In the genomic region with DNA sequence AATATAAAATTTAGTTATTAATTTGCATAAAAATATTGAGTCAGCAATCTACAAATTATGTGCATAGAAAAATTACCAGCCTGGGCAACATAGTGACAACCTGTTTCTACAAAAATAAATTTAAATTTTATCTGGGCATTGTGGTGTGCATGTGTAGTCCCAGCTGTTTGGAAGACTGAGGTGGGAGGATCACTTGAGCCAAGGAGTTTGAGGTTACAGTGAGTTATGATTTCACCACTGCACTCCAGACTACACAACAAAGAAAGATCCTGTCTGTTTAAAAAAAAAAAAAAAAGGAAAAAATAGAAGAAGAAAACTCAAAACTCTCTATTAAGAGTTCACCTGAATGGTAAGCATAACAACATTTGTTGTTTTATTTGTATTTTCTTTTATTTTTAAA, we compare ENCODE assay signal across 23 cellular contexts.
DNase-seq lines count a peak whose midpoint lies in the region; ATAC-seq and TF ChIP-seq lines count a peak whose summit lies in the region.
"Had no signal": no experiment of that assay in that cellular context is flagged by ENCODE, and none has a peak within 500 bp of the region (broad histone marks: within the 10 kb centered on the region; RNA-seq: fewer than 3 reads in every experiment).

No MANE protein-coding gene starts in this region.

- no peaks in the 10 kb centered on the region for H3K9me3 ChIP-seq in HAP-1
- H3K9me3 ChIP-seq: BE2C, SJSA1 had no signal

- DNase-seq in NCI-H2171 treated with DMSO at 0.1 percent for 48 hours (lab: John Stamatoyannopoulos, UW) = peak; percentile 44
- no peak for DNase-seq in NCI-H2171 (lab: John Stamatoyannopoulos, UW)
- DNase-seq in LHCN-M2 (ENCODE audit: low read depth) = peak; percentile 52
- DNase-seq in cardiac fibroblast (ENCODE audit: low read depth in 2 of 2) = peak; percentile 16 to 56
- DNase-seq in myocyte (ENCODE audit: low read depth) = peak; percentile 71
- DNase-seq in HAP-1 (ENCODE audit: low spot score in 2 of 2) = no peak
- no peak for DNase-seq in left lobe of liver (ENCODE audit: low spot score)
- DNase-seq: BE2C; Calu3; CD8-positive, alpha-beta memory T cell; DMS153; Kasumi-1; MM.1S; NCI-H1694; NCI-H2029 treated with DMSO at 0.1 percent for 48 hours; NCI-H446; NCI-H774; PC-9; Right ventricle myocardium superior had no signal

- no peaks in the 10 kb centered on the region for H3K27me3 ChIP-seq in HAP-1 (ENCODE audit: low read depth)
- H3K27me3 ChIP-seq: BE2C, SJSA1 had no signal

- no peak overlapping the region for H3K4me3 ChIP-seq in cardiac fibroblast (replicated peaks in 1 of 2; ENCODE audit: low read depth in 2 of 2, low read length in 2 of 2)
- no peak overlapping the region for H3K4me3 ChIP-seq in HAP-1
- H3K4me3 ChIP-seq: K562, PC-9, SJSA1 had no signal

- no peaks in the 10 kb centered on the region for H3K36me3 ChIP-seq in HAP-1 (replicated peaks)
- H3K36me3 ChIP-seq: BE2C, SJSA1 had no signal

- ATAC-seq in left lobe of liver (no peak), HG02623 (IDR thresholded peaks at IDR 0.05; ENCODE audit: unreplicated experiment) (no peak)
- ATAC-seq: HepG2, K562 had no signal

- in situ Hi-C loops in HAP-1 (cut with MboI; ENCODE audit: low sequenced_read_pairs) = no loop called here

- TF ChIP-seq CTCF in cardiac fibroblast (IDR thresholded peaks at IDR 0.05; ENCODE audit: low read depth, low read length) = no peak

- H3K4me1 ChIP-seq in HAP-1 = peaks cover 7% of the 10 kb centered on the region
- H3K4me1 ChIP-seq: BE2C, SJSA1 had no signal

Comparison
In these comparisons a context has a peak if more than half of its experiments do, and no peak if none do; other contexts are left out.
1. DNase-seq: peak in NCI-H2171 treated with DMSO at 0.1 percent for 48 hours (single experiment), LHCN-M2 (single experiment), cardiac fibroblast (2 of 2) and myocyte (single experiment); none in NCI-H2171 (single experiment), HAP-1 (0 of 2) and left lobe of liver (single experiment).